ENCODE assay signal across 9 cellular contexts in genomic region chr2:1773883-1774282, GRCh38. TPM values are rescaled to one million over a fixed set of nuclear protein-coding genes. Genes with fewer than 3 reads are reported as not detected.
"Had no signal": no experiment of that assay in that cellular context is flagged by ENCODE, and none has a peak within 500 bp of the region (broad histone marks: within the 10 kb centered on the region; RNA-seq: fewer than 3 reads in every experiment).

No MANE protein-coding gene starts in this region.

- H3K9me3 ChIP-seq: ascending aorta, esophagus muscularis mucosa, sigmoid colon had no signal

- ATAC-seq: activated T-cell treated with anti-CD3 and anti-CD28 coated beads, Interleukin-2, amount 50 U/mL, for 72 hours had no signal

- H3K4me3 ChIP-seq: ascending aorta, esophagus muscularis mucosa, sigmoid colon had no signal

- H3K4me1 ChIP-seq: sigmoid colon had no signal

- H3K36me3 ChIP-seq: ascending aorta, esophagus muscularis mucosa, sigmoid colon had no signal

- DNase-seq: activated CD4-positive, alpha-beta memory T cell treated with anti-CD3 and anti-CD28 coated beads, Interleukin-2, amount 10 ng/mL, durations not matched to agents 7 days and 5 days; activated naive CD4-positive, alpha-beta T cell; activated T-cell treated with anti-CD3 and anti-CD28 coated beads, Interleukin-2, amount 50 U/mL, for 72 hours; immature natural killer cell; sigmoid colon; stimulated activated CD4-positive, alpha-beta T cell treated with anti-CD3 and anti-CD28 coated beads, Interleukin-2, amount 100 ng/mL, for 24 hours; T-helper 9 cell had no signal

RNA-seq across cellular contexts. Expression of gene PXDN, which starts 29.6 kb away (rescaled TPM):
- total RNA-seq: activated CD4-positive, alpha-beta memory T cell treated with anti-CD3 and anti-CD28 coated beads, Interleukin-2, amount 10 ng/mL, durations not matched to agents 7 days and 5 days had no signal
